Comparison of ENCODE assay signal across 13 cellular contexts in genomic region chr16:1159325-1159972, GRCh38. TPM values are rescaled to one million over a fixed set of nuclear protein-coding genes. Genes with fewer than 3 reads are reported as not detected.
DNase-seq lines count a peak whose midpoint lies in the region; ATAC-seq, FAIRE-seq and TF ChIP-seq lines count a peak whose summit lies in the region.
"Had no signal": no experiment of that assay in that cellular context is flagged by ENCODE, and none has a peak within 500 bp of the region (broad histone marks: within the 10 kb centered on the region; RNA-seq: fewer than 3 reads in every experiment).

No MANE protein-coding gene starts in this region.

- no peak overlapping the region for H3K4me3 ChIP-seq in cardiac muscle cell
- H3K4me3 ChIP-seq in coronary artery, result peak overlapping the region; percentile 57
- no peak overlapping the region for H3K4me3 ChIP-seq in neuronal stem cell (ENCODE audit: low read length in 2 of 2)
- peak overlapping the region in 1 of 2 donors; percentile 34 for H3K4me3 ChIP-seq in vagina
- H3K4me3 ChIP-seq: skin epidermis had no signal

- H2AFZ ChIP-seq in neuronal stem cell (ENCODE audit: low read length), result no peak overlapping the region

- no peak overlapping the region for H2AK5ac ChIP-seq in neuronal stem cell (ENCODE audit: low read depth, low read length)

- H4K91ac ChIP-seq in neuronal stem cell (ENCODE audit: low read depth, low read length, poor library complexity), result peak overlapping the region; percentile 25

- WGBS in neuronal stem cell (ENCODE audit: extremely low coverage in 2 of 2, insufficient read length in 2 of 2, insufficient replicate concordance in 1 of 2), 2 donors, result no CpG with 5 or more reads among the region's 28 CpGs

- no peak for TF ChIP-seq CTCF in cardiac muscle cell (IDR thresholded peaks at IDR 0.05; ENCODE audit: low read depth, low read length)
- TF ChIP-seq CTCF in coronary artery (IDR thresholded peaks at IDR 0.05), result no peak
- TF ChIP-seq CTCF in vagina (IDR thresholded peaks at IDR 0.05), result no peak

- H3K27me3 ChIP-seq in cardiac muscle cell, result no peaks in the 10 kb centered on the region
- H3K27me3 ChIP-seq in neuronal stem cell (ENCODE audit: control insufficient read depth in 3 of 3, insufficient read depth in 3 of 3, low read depth in 1 of 3, low read length in 3 of 3), result peaks cover 0 to 9% (median 0%) of the 10 kb centered on the region in 3 experiments
- peaks cover 8% of the 10 kb centered on the region for H3K27me3 ChIP-seq in vagina

- ATAC-seq in Right ventricle myocardium inferior (no peak), GM18519 (IDR thresholded peaks at IDR 0.05; ENCODE audit: low FRiP score, unreplicated experiment) (no peak)
- ATAC-seq: naive thymus-derived CD4-positive, alpha-beta T cell had no signal

- H3K14ac ChIP-seq in neuronal stem cell (ENCODE audit: low read length), result peak overlapping the region; percentile 9

- H3K4me1 ChIP-seq in cardiac muscle cell (ENCODE audit: low read depth) (peaks cover 18% of the 10 kb centered on the region), neuronal stem cell (ENCODE audit: control insufficient read depth in 2 of 2, insufficient read depth in 1 of 2, low read depth in 1 of 2, low read length in 2 of 2) (peaks cover 12 to 24% of the 10 kb centered on the region in 2 donors), vagina (peaks cover 47% of the 10 kb centered on the region)

- DNase-seq in cardiac muscle cell (ENCODE audit: low read depth in 1 of 2, low spot score in 1 of 2) (no peak), Right ventricle myocardium inferior (ENCODE audit: missing footprints) (no peak), coronary artery (ENCODE audit: low spot score) (no peak), neuronal stem cell (ENCODE audit: low spot score) (no peak), vagina (ENCODE audit: extremely low spot score in 2 of 2) (no peak), LoVo (ENCODE audit: low spot score) (no peak), H54 (ENCODE audit: insufficient read length, low spot score) (no peak)
- DNase-seq: activated CD4-positive, CD25-positive, alpha-beta regulatory T cell; naive thymus-derived CD4-positive, alpha-beta T cell; NCI-H2107 had no signal

- H2BK120ac ChIP-seq in neuronal stem cell (ENCODE audit: low read depth, low read length), result no peak overlapping the region

- FAIRE-seq in H54 (lab: Jason Lieb, UNC), result no peak

- peak overlapping the region; percentile 73 for H3K23ac ChIP-seq in neuronal stem cell (ENCODE audit: low read depth, low read length, poor library complexity)

- no peaks in the 10 kb centered on the region for H3K9me3 ChIP-seq in cardiac muscle cell (ENCODE audit: low read depth)
- H3K9me3 ChIP-seq in neuronal stem cell (replicated peaks in 1 of 2; ENCODE audit: control insufficient read depth in 2 of 2, insufficient read depth in 1 of 2, low read depth in 1 of 2, low read length in 2 of 2), result no peaks in the 10 kb centered on the region
- no peaks in the 10 kb centered on the region for H3K9me3 ChIP-seq in vagina

- no peak overlapping the region for H2BK12ac ChIP-seq in neuronal stem cell (ENCODE audit: low read length)

- H3K9ac ChIP-seq in neuronal stem cell (ENCODE audit: low read depth, low read length, poor library complexity), result peak overlapping the region; percentile 72

- no peak overlapping the region for H3K4me2 ChIP-seq in neuronal stem cell (ENCODE audit: insufficient read depth, low read length, poor library complexity, severe bottlenecking)

- TF ChIP-seq POLR2A in vagina (IDR thresholded peaks at IDR 0.05), result no peak
- TF ChIP-seq POLR2A in H54 (IDR thresholded peaks at IDR 0.05; ENCODE audit: low read depth, low read length), result no peak

- peak overlapping the region; percentile 57 for H3K18ac ChIP-seq in neuronal stem cell (ENCODE audit: low read length)

- H2BK5ac ChIP-seq in neuronal stem cell (ENCODE audit: low read length), result peak overlapping the region; percentile 82

- H3K4ac ChIP-seq in neuronal stem cell (ENCODE audit: low read length), result no peak overlapping the region

- H3K79me1 ChIP-seq in neuronal stem cell (ENCODE audit: low read depth, low read length), result peaks cover 35% of the 10 kb centered on the region

- H2BK15ac ChIP-seq in neuronal stem cell (ENCODE audit: low read length), result peak overlapping the region; percentile 87

- no peaks in the 10 kb centered on the region for H3K36me3 ChIP-seq in cardiac muscle cell
- H3K36me3 ChIP-seq in neuronal stem cell (replicated peaks in 1 of 2; ENCODE audit: control insufficient read depth in 2 of 2, insufficient read depth in 2 of 2, low read length in 2 of 2), result peaks cover 0 to 6% of the 10 kb centered on the region in 2 donors
- H3K36me3 ChIP-seq in vagina, result no peaks in the 10 kb centered on the region

- H3K27ac ChIP-seq in cardiac muscle cell (peak overlapping the region; percentile 85), coronary artery (peak overlapping the region; percentile 84 to 95), neuronal stem cell (replicated peaks; ENCODE audit: low read length) (no peak overlapping the region), vagina (peak overlapping the region; percentile 56)
- H3K27ac ChIP-seq: epithelial cell of prostate, skin epidermis had no signal

- intact Hi-C loops in Right ventricle myocardium inferior (cut with DNase I), result no loop called here
- intact Hi-C loops in vagina (cut with DNase I), result loop anchor here (10.0 kb wide), 1 partner anchor 885 kb away; the partner anchor contains the start of genes NTHL1 and TSC2

- no peak overlapping the region for H4K8ac ChIP-seq in neuronal stem cell (ENCODE audit: low read depth, low read length)

RNA-seq across cellular contexts. Expression of gene CACNA1H, which starts 6.5 kb away (rescaled TPM):
- total RNA-seq in cardiac muscle cell, result 30.4 and 66.1 TPM in 2 replicates
- polyA plus RNA-seq in cardiac muscle cell, result 8.9 and 16.5 TPM in 2 replicates
- total RNA-seq in Right ventricle myocardium inferior, result 6.0 TPM
- polyA plus RNA-seq in neuronal stem cell (2013, experiment 1 of 2), result 21.5 TPM
- polyA plus RNA-seq in neuronal stem cell (2013, experiment 2 of 2), result 21.7 TPM
- 10.8 TPM for total RNA-seq in vagina
